Comparison of ENCODE assay signal across 1 cellular context in the genomic region with DNA sequence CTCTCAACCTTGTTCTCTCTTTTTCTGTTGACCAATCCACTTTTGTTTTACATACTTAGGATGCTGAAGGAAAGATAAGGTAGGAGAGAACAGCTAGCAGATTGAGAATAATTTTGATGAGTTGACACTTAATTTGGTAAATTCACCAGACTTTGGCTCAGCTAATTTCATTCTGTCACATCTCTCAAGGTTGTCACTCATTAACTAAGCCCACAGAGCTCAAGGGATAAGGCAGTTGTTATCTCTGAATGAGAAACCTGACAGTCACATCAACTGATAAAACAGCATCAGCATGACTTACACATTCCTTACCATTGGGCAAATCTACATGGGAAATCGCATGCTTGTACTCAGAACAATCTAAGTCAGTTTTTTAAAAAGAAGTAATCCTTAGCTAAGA.
TF ChIP-seq lines count a peak whose summit lies in the region.

No MANE protein-coding gene starts in this region.

TF ChIP-seq in HepG2, 621 proteins besides CTCF, POLR2A, EP300 and RAD21 (continued from another document):
- TF ChIP-seq, protein P1, sequence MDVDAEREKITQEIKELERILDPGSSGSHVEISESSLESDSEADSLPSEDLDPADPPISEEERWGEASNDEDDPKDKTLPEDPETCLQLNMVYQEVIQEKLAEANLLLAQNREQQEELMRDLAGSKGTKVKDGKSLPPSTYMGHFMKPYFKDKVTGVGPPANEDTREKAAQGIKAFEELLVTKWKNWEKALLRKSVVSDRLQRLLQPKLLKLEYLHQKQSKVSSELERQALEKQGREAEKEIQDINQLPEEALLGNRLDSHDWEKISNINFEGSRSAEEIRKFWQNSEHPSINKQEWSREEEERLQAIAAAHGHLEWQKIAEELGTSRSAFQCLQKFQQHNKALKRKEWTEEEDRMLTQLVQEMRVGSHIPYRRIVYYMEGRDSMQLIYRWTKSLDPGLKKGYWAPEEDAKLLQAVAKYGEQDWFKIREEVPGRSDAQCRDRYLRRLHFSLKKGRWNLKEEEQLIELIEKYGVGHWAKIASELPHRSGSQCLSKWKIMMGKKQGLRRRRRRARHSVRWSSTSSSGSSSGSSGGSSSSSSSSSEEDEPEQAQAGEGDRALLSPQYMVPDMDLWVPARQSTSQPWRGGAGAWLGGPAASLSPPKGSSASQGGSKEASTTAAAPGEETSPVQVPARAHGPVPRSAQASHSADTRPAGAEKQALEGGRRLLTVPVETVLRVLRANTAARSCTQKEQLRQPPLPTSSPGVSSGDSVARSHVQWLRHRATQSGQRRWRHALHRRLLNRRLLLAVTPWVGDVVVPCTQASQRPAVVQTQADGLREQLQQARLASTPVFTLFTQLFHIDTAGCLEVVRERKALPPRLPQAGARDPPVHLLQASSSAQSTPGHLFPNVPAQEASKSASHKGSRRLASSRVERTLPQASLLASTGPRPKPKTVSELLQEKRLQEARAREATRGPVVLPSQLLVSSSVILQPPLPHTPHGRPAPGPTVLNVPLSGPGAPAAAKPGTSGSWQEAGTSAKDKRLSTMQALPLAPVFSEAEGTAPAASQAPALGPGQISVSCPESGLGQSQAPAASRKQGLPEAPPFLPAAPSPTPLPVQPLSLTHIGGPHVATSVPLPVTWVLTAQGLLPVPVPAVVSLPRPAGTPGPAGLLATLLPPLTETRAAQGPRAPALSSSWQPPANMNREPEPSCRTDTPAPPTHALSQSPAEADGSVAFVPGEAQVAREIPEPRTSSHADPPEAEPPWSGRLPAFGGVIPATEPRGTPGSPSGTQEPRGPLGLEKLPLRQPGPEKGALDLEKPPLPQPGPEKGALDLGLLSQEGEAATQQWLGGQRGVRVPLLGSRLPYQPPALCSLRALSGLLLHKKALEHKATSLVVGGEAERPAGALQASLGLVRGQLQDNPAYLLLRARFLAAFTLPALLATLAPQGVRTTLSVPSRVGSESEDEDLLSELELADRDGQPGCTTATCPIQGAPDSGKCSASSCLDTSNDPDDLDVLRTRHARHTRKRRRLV (CRISPR knock-in tag; IDR thresholded peaks at IDR 0.05): no peak
- TF ChIP-seq MAFF (IDR thresholded peaks at IDR 0.05; ENCODE audit: low read depth, low read length): peak; percentile 91
